ENCODE assay signal across 19 cellular contexts in the genomic region with DNA sequence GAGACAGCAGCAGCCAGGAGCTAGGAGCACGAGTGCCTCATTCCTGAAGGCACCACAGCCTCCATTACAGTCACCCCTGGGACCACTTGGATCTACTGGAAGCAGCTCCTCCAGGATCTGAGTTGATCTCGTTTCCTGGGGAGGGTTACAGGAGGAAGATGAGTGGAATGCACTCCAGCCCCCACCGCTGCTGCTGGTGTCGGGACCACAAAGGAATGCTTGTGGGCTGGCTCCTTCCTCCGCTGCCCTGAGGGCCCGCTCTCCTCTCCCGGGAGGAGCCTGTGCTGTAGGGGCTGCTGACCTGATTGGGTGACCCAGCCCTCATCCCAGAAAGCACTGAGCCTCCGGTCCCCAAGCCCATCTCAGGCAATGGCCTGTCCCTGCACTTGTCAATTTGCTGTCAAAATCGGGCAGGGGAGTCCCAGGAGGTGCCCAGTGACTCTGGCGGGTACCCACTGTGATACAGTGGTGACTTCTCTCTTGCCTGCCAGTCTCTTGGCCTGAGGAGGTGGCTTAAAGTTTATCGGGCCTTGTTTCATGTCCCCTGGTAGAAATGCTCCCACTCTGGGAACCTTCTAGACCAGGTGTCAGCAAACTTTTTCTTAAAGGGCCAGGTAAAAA. TPM values are rescaled to one million over a fixed set of nuclear protein-coding genes. Genes with fewer than 3 reads are reported as not detected.
DNase-seq lines count a peak whose midpoint lies in the region; ATAC-seq and TF ChIP-seq lines count a peak whose summit lies in the region.
"Had no signal": no experiment of that assay in that cellular context is flagged by ENCODE, and none has a peak within 500 bp of the region (broad histone marks: within the 10 kb centered on the region; RNA-seq: fewer than 3 reads in every experiment).

No MANE protein-coding gene starts in this region.

- no peak overlapping the region for H3K27ac ChIP-seq in mammary epithelial cell (ENCODE audit: insufficient read depth, low read depth, low read length)

- in situ Hi-C loops in mammary epithelial cell (cut with MboI; ENCODE audit: low sequenced_read_pairs in 2 of 2): no loop called here

- H3K4me3 ChIP-seq in mammary epithelial cell (replicated peaks in 1 of 3; ENCODE audit: insufficient read depth in 1 of 3, low read depth in 2 of 3, low read length in 3 of 3): no peak overlapping the region
- H3K4me3 ChIP-seq: gastrocnemius medialis, right lobe of liver had no signal

- H3K36me3 ChIP-seq in mammary epithelial cell (ENCODE audit: insufficient read depth, low read length): peaks cover 2% of the 10 kb centered on the region

- H3K9me3 ChIP-seq in mammary epithelial cell (replicated peaks; ENCODE audit: insufficient read depth, low read length): no peaks in the 10 kb centered on the region
- H3K9me3 ChIP-seq: gastrocnemius medialis, right lobe of liver had no signal

- peaks cover 27% of the 10 kb centered on the region for H3K4me1 Mint-ChIP-seq in stimulated activated naive CD8-positive, alpha-beta T cell treated with anti-CD3 and anti-CD28 coated beads, Interleukin-15, amount 100 ng/mL, for 72 hours
- H3K4me1 Mint-ChIP-seq: endodermal cell had no signal

- no peaks in the 10 kb centered on the region for H3K27me3 ChIP-seq in mammary epithelial cell (ENCODE audit: insufficient read depth, low read length)
- H3K27me3 ChIP-seq: gastrocnemius medialis, right lobe of liver had no signal

- 2% methylated on average over 6 of the region's 11 CpGs for WGBS in mammary epithelial cell (ENCODE audit: low coverage, missing lambda C conversion rate)

- dilution Hi-C loops in mammary epithelial cell (cut with HindIII; ENCODE audit: low sequenced_read_pairs): no loop called here

- H3K79me2 ChIP-seq in mammary epithelial cell (ENCODE audit: insufficient read depth, low read length): no peaks in the 10 kb centered on the region

- TF ChIP-seq CTCF in mammary epithelial cell (conservative IDR thresholded peaks at IDR 0.05 in 1 of 2, IDR thresholded peaks at IDR 0.05 in 1 of 2; ENCODE audit: extremely low read depth in 1 of 2, insufficient read depth in 1 of 2, low read depth in 1 of 2, low read length in 2 of 2): no peak

- H3K27ac Mint-ChIP-seq in stimulated activated naive CD8-positive, alpha-beta T cell treated with anti-CD3 and anti-CD28 coated beads, Interleukin-15, amount 100 ng/mL, for 72 hours: peak overlapping the region; percentile 19 to 48
- H3K27ac Mint-ChIP-seq: endodermal cell had no signal

- H3K4me1 ChIP-seq in mammary epithelial cell (ENCODE audit: insufficient read depth, low read length): peaks cover 18% of the 10 kb centered on the region

- no peak overlapping the region for H3K9ac ChIP-seq in mammary epithelial cell (ENCODE audit: insufficient read depth, low read length)

- no peaks in the 10 kb centered on the region for H3K27me3 Mint-ChIP-seq in stimulated activated naive CD8-positive, alpha-beta T cell treated with anti-CD3 and anti-CD28 coated beads, Interleukin-15, amount 100 ng/mL, for 72 hours

- no peak overlapping the region for H3K4me3 Mint-ChIP-seq in stimulated activated naive CD8-positive, alpha-beta T cell treated with anti-CD3 and anti-CD28 coated beads, Interleukin-15, amount 100 ng/mL, for 72 hours
- H3K4me3 Mint-ChIP-seq: activated CD8-positive, alpha-beta T cell treated with anti-CD3 and anti-CD28 coated beads, Interleukin-2, amount 10 ng/mL, durations not matched to agents 7 days and 5 days; endodermal cell; natural killer cell had no signal

- no peak for ATAC-seq in stimulated activated naive CD8-positive, alpha-beta T cell treated with anti-CD3 and anti-CD28 coated beads, Interleukin-15, amount 100 ng/mL, for 72 hours
- no peak for ATAC-seq in stimulated activated naive CD8-positive, alpha-beta T cell treated with anti-CD3 and anti-CD28 coated beads, Interleukin-15, Interleukin-2, amounts not matched to agents 100 U/mL and 50 U/mL, for 24 hours
- ATAC-seq in GM21786 (IDR thresholded peaks at IDR 0.05; ENCODE audit: unreplicated experiment): no peak
- ATAC-seq: activated CD8-positive, alpha-beta T cell treated with anti-CD3 and anti-CD28 coated beads, Interleukin-2, amount 10 ng/mL, durations not matched to agents 7 days and 5 days; gastrocnemius medialis; natural killer cell; right lobe of liver had no signal

- no TSS peak for BruUV-seq in mammary epithelial cell (replicated peaks; lab: Mats Ljungman, UMichigan)

- CTCF ChIA-PET in mammary epithelial cell (lab: Charles Lee; ENCODE audit: low non-redundant PET): no interaction called here

- H2AFZ ChIP-seq in mammary epithelial cell (ENCODE audit: low read depth, low read length): peak overlapping the region; percentile 81

- no peaks in the 10 kb centered on the region for H4K20me1 ChIP-seq in mammary epithelial cell (ENCODE audit: insufficient read depth, low read length)

- H3K4me2 ChIP-seq in mammary epithelial cell (ENCODE audit: insufficient read depth, low read depth, low read length): peak overlapping the region; percentile 27

- intact Hi-C loops in mammary epithelial cell (cut with micrococcal nuclease): no loop called here

- H3K9me3 Mint-ChIP-seq in stimulated activated naive CD8-positive, alpha-beta T cell treated with anti-CD3 and anti-CD28 coated beads, Interleukin-15, amount 100 ng/mL, for 72 hours: no peaks in the 10 kb centered on the region
- H3K9me3 Mint-ChIP-seq: endodermal cell, natural killer cell had no signal

- DNase-seq in stimulated activated naive CD8-positive, alpha-beta T cell treated with anti-CD3 and anti-CD28 coated beads, Interleukin-15, amount 100 ng/mL, for 72 hours: no peak
- no peak for DNase-seq in stimulated activated naive CD8-positive, alpha-beta T cell treated with anti-CD3 and anti-CD28 coated beads, Interleukin-15, Interleukin-2, amounts not matched to agents 100 U/mL and 50 U/mL, for 24 hours
- DNase-seq in mammary epithelial cell: peak; percentile 40
- peak; percentile 74 for DNase-seq in mesenteric fat pad (ENCODE audit: low spot score)
- no peak for DNase-seq in activated CD4-positive, alpha-beta T cell treated with anti-CD3 and anti-CD28 coated beads for 48 hours
- no peak for DNase-seq in activated gamma-delta T cell treated with Interleukin-2 at 50 U/mL for 16 hours
- no peak for DNase-seq in GM19238 (ENCODE audit: insufficient read length, low spot score)
- DNase-seq: ACHN; activated CD8-positive, alpha-beta T cell treated with anti-CD3 and anti-CD28 coated beads, Interleukin-2, amount 10 ng/mL, durations not matched to agents 7 days and 5 days; activated effector memory CD4-positive, alpha-beta T cell treated with anti-CD3 and anti-CD28 coated beads, Interleukin-2, amount 50 U/mL, for 16 hours; endodermal cell; gastrocnemius medialis; Kasumi-1; kidney; natural killer cell; NCI-H1930; right lobe of liver; SIG-M5 had no signal

RNA-seq across cellular contexts. Expression of gene IL10RB, which starts 23.1 kb away (rescaled TPM):
- total RNA-seq in mammary epithelial cell (10 to 100 TPM; 14.3 to 18.9 TPM), mesenteric fat pad (39.3 TPM)
- polyA plus RNA-seq in mammary epithelial cell: 20.4 TPM
- 20.4 TPM for polyA minus RNA-seq in mammary epithelial cell

RNA-seq across cellular contexts. Expression of gene IFNAR1, which starts 35.5 kb away (rescaled TPM):
- total RNA-seq in mammary epithelial cell (10 to 100 TPM; 17.2 to 26.9 TPM), mesenteric fat pad (88.8 TPM)
- 10.5 TPM for polyA plus RNA-seq in mammary epithelial cell
- 11.8 TPM for polyA minus RNA-seq in mammary epithelial cell

RNA-seq across cellular contexts. Expression of gene IFNAR2, which starts 59.6 kb away (rescaled TPM):
- 10 to 100 TPM in 1 of 2 donors, 1 to 10 TPM in 1; 5.7 to 16.7 TPM for total RNA-seq in mammary epithelial cell
- 15.4 TPM for polyA plus RNA-seq in mammary epithelial cell
- polyA minus RNA-seq in mammary epithelial cell: 28.5 TPM
- total RNA-seq in mesenteric fat pad: 41.5 TPM

Comparison
In these comparisons a context has a peak if more than half of its experiments do, and no peak if none do; other contexts are left out.
1. DNase-seq: peak in mammary epithelial cell (single experiment) and mesenteric fat pad (single experiment); none in stimulated activated naive CD8-positive, alpha-beta T cell treated with anti-CD3 and anti-CD28 coated beads, Interleukin-15, amount 100 ng/mL, for 72 hours (0 of 2), stimulated activated naive CD8-positive, alpha-beta T cell treated with anti-CD3 and anti-CD28 coated beads, Interleukin-15, Interleukin-2, amounts not matched to agents 100 U/mL and 50 U/mL, for 24 hours (single experiment), activated CD4-positive, alpha-beta T cell treated with anti-CD3 and anti-CD28 coated beads for 48 hours (single experiment), activated gamma-delta T cell treated with Interleukin-2 at 50 U/mL for 16 hours (single experiment) and GM19238 (single experiment).